ENCODE assay signal across 8 cellular contexts in the genomic region with DNA sequence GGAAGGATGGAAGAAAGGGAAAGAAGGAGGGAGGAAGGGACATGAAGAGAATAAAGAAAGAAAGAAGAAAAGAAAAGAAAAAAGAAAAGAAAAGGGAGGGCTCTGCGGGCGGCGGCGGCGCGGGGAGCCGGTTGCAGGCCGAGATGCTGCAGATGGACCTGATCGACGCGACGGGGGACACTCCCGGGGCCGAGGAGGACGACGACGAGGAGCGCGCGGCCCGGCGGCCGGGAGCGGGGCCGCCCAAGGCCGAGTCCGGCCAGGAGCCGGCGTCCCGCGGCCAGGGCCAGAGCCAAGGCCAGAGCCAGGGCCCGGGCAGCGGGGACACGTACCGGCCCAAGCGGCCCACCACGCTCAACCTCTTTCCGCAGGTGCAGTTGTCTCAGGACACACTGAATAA. TPM values are rescaled to one million over a fixed set of nuclear protein-coding genes. Genes with fewer than 3 reads are reported as not detected.
DNase-seq lines count a peak whose midpoint lies in the region; ATAC-seq and TF ChIP-seq lines count a peak whose summit lies in the region.
"Not testable (repeated sequence)": the region's sequence is repeated elsewhere in the genome, so short reads cannot be mapped to it uniquely, and the experiment has no call there.

No MANE protein-coding gene starts in this region.

- DNase-seq in IMR-90; breast epithelium (ENCODE audit: low spot score in 2 of 2); Right ventricle myocardium inferior (ENCODE audit: missing footprints); left ventricle myocardium superior; left lung; omental fat pad (ENCODE audit: low spot score); stomach; aorta: not testable (repeated sequence)

- not testable (repeated sequence) for TF ChIP-seq POLR2A in IMR-90 (IDR thresholded peaks at IDR 0.05; ENCODE audit: low read depth, low read length); breast epithelium (IDR thresholded peaks at IDR 0.05); stomach (IDR thresholded peaks at IDR 0.05)

- not testable (repeated sequence) for H3K4me2 ChIP-seq in IMR-90 (ENCODE audit: low read depth, low read length)

- not testable (repeated sequence) for H4K91ac ChIP-seq in IMR-90 (ENCODE audit: insufficient read depth, low read depth, low read length)

- in situ Hi-C loops in IMR-90 (cut with MboI; ENCODE audit: low sequenced_read_pairs), result not testable (repeated sequence)

- H4K8ac ChIP-seq in IMR-90 (ENCODE audit: low read depth in 2 of 2, low read length in 2 of 2), result not testable (repeated sequence)

- CTCF ChIA-PET in IMR-90 (lab: Yijun Ruan, JAX), result not testable (repeated sequence)

- not testable (repeated sequence) for H3K56ac ChIP-seq in IMR-90 (ENCODE audit: extremely low read depth, insufficient read depth, low read length)

- not testable (repeated sequence) for H3K27me3 ChIP-seq in IMR-90 (ENCODE audit: control insufficient read depth, insufficient read depth, low read length); breast epithelium; left lung; stomach; aorta (ENCODE audit: control insufficient read depth in 1 of 2, insufficient read depth in 2 of 2, low read length in 1 of 2)

- not testable (repeated sequence) for H3K4me3 ChIP-seq in IMR-90 (ENCODE audit: insufficient read depth, low read depth, low read length); left lung; aorta (ENCODE audit: low read length in 2 of 2)
- peak overlapping the region in 2 of 3 donors; percentile 13 to 39 for H3K4me3 ChIP-seq in breast epithelium
- H3K4me3 ChIP-seq in stomach, result peak overlapping the region in 3 of 4 donors; percentile 13 to 20 (median 16)

- not testable (repeated sequence) for H2AK9ac ChIP-seq in IMR-90 (replicated peaks; ENCODE audit: low read depth, low read length, poor library complexity)

- not testable (repeated sequence) for H3K9me1 ChIP-seq in IMR-90 (ENCODE audit: insufficient read depth, low read length)

- not testable (repeated sequence) for H3K9ac ChIP-seq in IMR-90 (ENCODE audit: low read depth, low read length)

- H4K5ac ChIP-seq in IMR-90 (ENCODE audit: low read depth, low read length), result not testable (repeated sequence)

- H2BK5ac ChIP-seq in IMR-90 (ENCODE audit: low read depth, low read length, poor library complexity, severe bottlenecking), result not testable (repeated sequence)

- not testable (repeated sequence) for TF ChIP-seq CTCF in IMR-90 (conservative IDR thresholded peaks at IDR 0.05; ENCODE audit: low read depth, low read length); breast epithelium (IDR thresholded peaks at IDR 0.05); left lung (IDR thresholded peaks at IDR 0.05); omental fat pad (IDR thresholded peaks at IDR 0.05); stomach (IDR thresholded peaks at IDR 0.05)

- H3K27ac ChIP-seq in IMR-90 (ENCODE audit: insufficient read depth, low read length); breast epithelium; left lung; stomach; aorta (ENCODE audit: low read depth in 1 of 2, low read length in 2 of 2): not testable (repeated sequence)

- H3K9me3 ChIP-seq in IMR-90 (ENCODE audit: control insufficient read depth, insufficient read depth, low read length); breast epithelium; left lung; stomach; aorta (ENCODE audit: control insufficient read depth, low read length): not testable (repeated sequence)

- not testable (repeated sequence) for H3K18ac ChIP-seq in IMR-90 (ENCODE audit: low read depth, low read length)

- H3K23ac ChIP-seq in IMR-90 (ENCODE audit: low read depth, low read length), result not testable (repeated sequence)

- intact Hi-C loops in IMR-90 (cut with micrococcal nuclease); breast epithelium (cut with DNase I; ENCODE audit: low total_unique reads); Right ventricle myocardium inferior (cut with DNase I); left ventricle myocardium superior (cut with micrococcal nuclease); left lung (cut with DNase I); stomach (cut with DNase I; ENCODE audit: low total_unique reads); aorta (cut with DNase I): not testable (repeated sequence)

- WGBS in IMR-90 (ENCODE audit: extremely low coverage in 2 of 2, insufficient read length in 1 of 2), 2 experiments, result no CpG with 5 or more reads among the region's 38 CpGs
- WGBS in stomach, 5 donors, result 0 to 35% (median 11%) methylated on average over 8 to 25 of the region's 38 CpGs
- WGBS in aorta, 2 donors, result 2 to 9% methylated on average over 16 to 28 of the region's 38 CpGs

- H2BK15ac ChIP-seq in IMR-90 (ENCODE audit: low read depth, low read length), result not testable (repeated sequence)

- BruUV-seq in IMR-90 (replicated peaks; lab: Mats Ljungman, UMichigan), result not testable (repeated sequence)

- H3K79me1 ChIP-seq in IMR-90 (ENCODE audit: low read depth in 1 of 2, low read length in 2 of 2), result not testable (repeated sequence)

- dilution Hi-C loops in IMR-90 (cut with HindIII; ENCODE audit: low sequenced_read_pairs, unreplicated experiment), result not testable (repeated sequence)

- not testable (repeated sequence) for H3K4ac ChIP-seq in IMR-90 (ENCODE audit: low read depth, low read length)

- H2BK20ac ChIP-seq in IMR-90 (ENCODE audit: low read depth, low read length), result not testable (repeated sequence)

- TF ChIP-seq EP300 in stomach (IDR thresholded peaks at IDR 0.05), result not testable (repeated sequence)

- ATAC-seq in IMR-90 (ENCODE audit: low read depth), result peak; percentile 69
- peak; percentile 34 for ATAC-seq in Right ventricle myocardium inferior
- peak; percentile 68 for ATAC-seq in left ventricle myocardium superior
- ATAC-seq in left lung, result peak; percentile 50
- peak; percentile 32 for ATAC-seq in omental fat pad (ENCODE audit: low FRiP score)
- ATAC-seq in aorta (ENCODE audit: low FRiP score), result peak; percentile 47

- not testable (repeated sequence) for H2BK120ac ChIP-seq in IMR-90 (ENCODE audit: low read depth, low read length)

- H3K4me1 ChIP-seq in IMR-90 (ENCODE audit: control insufficient read depth, insufficient read depth, low read length); breast epithelium; left lung; stomach; aorta (ENCODE audit: control insufficient read depth in 1 of 2, insufficient read depth in 2 of 2, low read length in 2 of 2): not testable (repeated sequence)

- TF ChIP-seq RAD21 in IMR-90 (IDR thresholded peaks at IDR 0.05; ENCODE audit: low read length), result not testable (repeated sequence)

- H2AFZ ChIP-seq in IMR-90 (replicated peaks; ENCODE audit: low read length, poor library complexity), result not testable (repeated sequence)

- H2AK5ac ChIP-seq in IMR-90 (ENCODE audit: low read depth, low read length), result not testable (repeated sequence)

- not testable (repeated sequence) for H4K20me1 ChIP-seq in IMR-90 (ENCODE audit: insufficient read depth, low read length)

- H3K36me3 ChIP-seq in IMR-90 (ENCODE audit: control insufficient read depth, insufficient read depth, low read length); breast epithelium; left lung; stomach; aorta (ENCODE audit: control insufficient read depth in 1 of 2, insufficient read depth in 2 of 2, low read length in 1 of 2): not testable (repeated sequence)

- not testable (repeated sequence) for H3K14ac ChIP-seq in IMR-90 (replicated peaks; ENCODE audit: low read depth, low read length)

- POLR2A ChIA-PET in IMR-90 (lab: Charles Lee; ENCODE audit: unreplicated experiment), result not testable (repeated sequence)

RNA-seq across cellular contexts. Expression of gene KANSL1, which starts 50.3 kb away (rescaled TPM):
- total RNA-seq in IMR-90 (2012; rRNA removed) (48.0 and 49.6 TPM in 2 replicates), breast epithelium (100 to 1,000 TPM in 2 of 3 donors, 10 to 100 TPM in 1; 59.5 to 142 (median 111) TPM), Right ventricle myocardium inferior (27.9 TPM), left ventricle myocardium superior (26.9 TPM), left lung (10 to 100 TPM; 65.9 to 67.8 TPM), omental fat pad (100 to 1,000 TPM in 1 of 4 donors, 10 to 100 TPM in 3; 48.9 to 109 (median 57.4) TPM), stomach (100 to 1,000 TPM; 109 to 288 (median 154) TPM), aorta (100 to 1,000 TPM in 1 of 2 donors, 10 to 100 TPM in 1; 94.1 to 109 TPM)
- polyA plus RNA-seq in IMR-90 (2012; rRNA removed) (15.6 and 19.1 TPM in 2 replicates), stomach (10 to 100 TPM in 2 of 3 donors, 1 to 10 TPM in 1; 9.2 to 17.3 (median 10.2) TPM), aorta (10 to 100 TPM in 1 of 2 donors, 1 to 10 TPM in 1; 6.5 to 18.7 TPM)
- polyA plus RNA-seq in IMR-90 (2012; cell fraction: cytosol; rRNA removed), result 9.3 and 9.8 TPM in 2 replicates
- polyA plus RNA-seq in IMR-90 (2012; cell fraction: nucleus; rRNA removed; ENCODE audit: low replicate concordance), result 29.7 and 54.2 TPM in 2 replicates

RNA-seq across cellular contexts. Expression of gene LRRC37A, which starts 51.4 kb away (rescaled TPM):
- total RNA-seq in IMR-90 (2012; rRNA removed) (0.56 and 0.72 TPM in 2 replicates), breast epithelium (1 to 10 TPM; 1.4 to 7.8 (median 4.3) TPM), Right ventricle myocardium inferior (1.1 TPM), left ventricle myocardium superior (1.5 TPM), left lung (1 to 10 TPM; 1.7 to 3.2 TPM), omental fat pad (1 to 10 TPM; 1.6 to 4.2 (median 2.2) TPM), stomach (1 to 10 TPM in 3 of 5 donors, not detected in 2; 1.0 to 3.3 (median 2.7) TPM), aorta (1 to 10 TPM; 5.1 to 7.7 TPM)
- polyA plus RNA-seq in IMR-90 (2012; rRNA removed) (0.59 and 0.91 TPM in 2 replicates), stomach (under 1 TPM; 0.68 to 0.98 (median 0.76) TPM), aorta (1 to 10 TPM; 1.0 to 1.7 TPM)
- 0.12 and 0.23 TPM in 2 replicates for polyA plus RNA-seq in IMR-90 (2012; cell fraction: cytosol; rRNA removed)
- 0.47 and 1.4 TPM in 2 replicates for polyA plus RNA-seq in IMR-90 (2012; cell fraction: nucleus; rRNA removed; ENCODE audit: low replicate concordance)
